Comparison of ENCODE assay signal across 8 cellular contexts in genomic region chr19:51108066-51108804, GRCh38. TPM values are rescaled to one million over a fixed set of nuclear protein-coding genes. Genes with fewer than 3 reads are reported as not detected.
A peak's percentile ranks its signal among the peaks of the same experiment; 100 is the strongest.
DNase-seq lines count a peak whose midpoint lies in the region; ATAC-seq and TF ChIP-seq lines count a peak whose summit lies in the region.

Gene CTU1 (minus strand): TSS chr19:51108409. CDS start chr19:51104569, 3,840 bp downstream.

- ATAC-seq in natural killer cell, result peak; percentile 96 to 99 (median 96)

- H3K27me3 Mint-ChIP-seq in natural killer cell (ENCODE audit: low read depth in 2 of 2), result no peaks in the 10 kb centered on the region

- H3K4me3 ChIP-seq in LNCaP clone FGC (ENCODE audit: low read depth, low read length), result peak within 1 kb of the TSS; percentile 68

- CTCF ChIA-PET in RWPE1 (lab: Yijun Ruan, JAX), result interaction anchor here (0.6 kb wide), 1 partner anchor 12 kb away, joined by 3 read pairs; no protein-coding TSS in a partner anchor

- peak within 1 kb of the TSS; percentile 92 to 99 for H3K27ac Mint-ChIP-seq in natural killer cell

- peaks cover 34 to 42% of the 10 kb centered on the region in 2 donors for H3K4me1 Mint-ChIP-seq in natural killer cell

- H3K27ac ChIP-seq in RWPE1, result peak within 1 kb of the TSS; percentile 72

- H3K9me3 Mint-ChIP-seq in natural killer cell, result no peaks in the 10 kb centered on the region

- no peak for TF ChIP-seq CTCF in LNCaP clone FGC (IDR thresholded peaks at IDR 0.05; ENCODE audit: control insufficient read depth, extremely low read depth, insufficient read depth)
- no peak for TF ChIP-seq CTCF in RWPE1 (conservative IDR thresholded peaks at IDR 0.05; ENCODE audit: low read depth)
- TF ChIP-seq CTCF in natural killer cell (IDR thresholded peaks at IDR 0.05), result no peak

- H3K4me3 Mint-ChIP-seq in natural killer cell, result peak within 1 kb of the TSS; percentile 94

- POLR2A ChIA-PET in RWPE1 (lab: Yijun Ruan, JAX; ENCODE audit: low non-redundant PET), result no interaction called here

- DNase-seq in Daoy (ENCODE audit: low read depth) (peak; percentile 99), GOT3 (lab: John Stamatoyannopoulos, UW) (peak; percentile 89), LNCaP clone FGC (ENCODE audit: low read depth) (peak; percentile 99), RWPE1 (ENCODE audit: low spot score) (peak; percentile 96), fibroblast of peridontal ligament (ENCODE audit: extremely low read depth) (peak; percentile 99), natural killer cell (peak; percentile 94)
- peak; percentile 98 for DNase-seq in activated T-helper 9 cell treated with anti-CD3 and anti-CD28 coated beads, Interleukin-2, amount 50 U/mL, for 16 hours (ENCODE audit: low read depth)
- DNase-seq in stimulated activated naive CD4-positive, alpha-beta T cell treated with Interleukin-2 at 50 U/mL for 16 hours (lab: John Stamatoyannopoulos, UW), result peak; percentile 99

- no peaks in the 10 kb centered on the region for H3K36me3 Mint-ChIP-seq in natural killer cell

- intact Hi-C loops in natural killer cell (cut with micrococcal nuclease), result loop anchor here (5.0 kb wide), 1 partner anchor 59 kb away; no protein-coding TSS in a partner anchor

RNA-seq across cellular contexts. Expression of gene CTU1, which starts in this region (rescaled TPM):
- total RNA-seq in Daoy (2014; rRNA removed; shearing (Covaris generic)), result 19.5 and 32.4 TPM in 2 replicates
- total RNA-seq in natural killer cell, result 1 to 10 TPM; 2.5 to 6.5 (median 3.8) TPM

Comparison
In these comparisons a context has a peak if more than half of its experiments do, and no peak if none do; other contexts are left out.
1. Peak in every context shown above with its lines: DNase-seq, ATAC-seq, H3K4me3 ChIP-seq and H3K27ac ChIP-seq.